Comparison of ENCODE assay signal across 7 cellular contexts in genomic region chr2:238723740-238724320, GRCh38.
A peak's percentile ranks its signal among the peaks of the same experiment; 100 is the strongest.
DNase-seq lines count a peak whose midpoint lies in the region; ATAC-seq and TF ChIP-seq lines count a peak whose summit lies in the region.
"Not testable (repeated sequence)": the region's sequence is repeated elsewhere in the genome, so short reads cannot be mapped to it uniquely, and the experiment has no call there.

No MANE protein-coding gene starts in this region.

- TF ChIP-seq CTCF in esophagus muscularis mucosa (IDR thresholded peaks at IDR 0.05); fibroblast of villous mesenchyme (IDR thresholded peaks at IDR 0.05; ENCODE audit: insufficient read depth, low read depth, low read length): not testable (repeated sequence)

- not testable (repeated sequence) for H3K36me3 Mint-ChIP-seq in activated T-helper 17 cell treated with anti-CD3 and anti-CD28 coated beads, Interleukin-2, amount 50 U/mL, for 72 hours (ENCODE audit: low read depth)

- ATAC-seq in activated T-helper 17 cell treated with anti-CD3 and anti-CD28 coated beads, Interleukin-2, amount 50 U/mL, for 72 hours (replicated peaks) = peak; percentile 65

- H3K27ac Mint-ChIP-seq in activated T-helper 17 cell treated with anti-CD3 and anti-CD28 coated beads, Interleukin-2, amount 50 U/mL, for 72 hours = not testable (repeated sequence)

- not testable (repeated sequence) for H3K4me1 Mint-ChIP-seq in activated T-helper 17 cell treated with anti-CD3 and anti-CD28 coated beads, Interleukin-2, amount 50 U/mL, for 72 hours

- H3K9me3 ChIP-seq in esophagus muscularis mucosa = not testable (repeated sequence)

- WGBS in esophagus muscularis mucosa = 65% methylated on average over 8 of the region's 8 CpGs

- DNase-seq in Daoy (ENCODE audit: low read depth) (peak; percentile 39), HS-5 (ENCODE audit: low read depth) (peak; percentile 40), esophagus muscularis mucosa (ENCODE audit: extremely low spot score) (peak; percentile 57), fibroblast of villous mesenchyme (ENCODE audit: low read depth) (peak; percentile 63), stromal cell of bone marrow (ENCODE audit: low read depth) (peak; percentile 13)

- peaks cover 30% of the 10 kb centered on the region for H3K27me3 Mint-ChIP-seq in activated T-helper 17 cell treated with anti-CD3 and anti-CD28 coated beads, Interleukin-2, amount 50 U/mL, for 72 hours

- H3K4me3 ChIP-seq in esophagus muscularis mucosa; fibroblast of villous mesenchyme (ENCODE audit: low read depth, low read length); rectal smooth muscle tissue (ENCODE audit: low read length): not testable (repeated sequence)

- not testable (repeated sequence) for H3K27me3 ChIP-seq in esophagus muscularis mucosa; rectal smooth muscle tissue (ENCODE audit: control insufficient read depth, insufficient read depth, low read length)

- peaks cover 21 to 55% (median 49%) of the 10 kb centered on the region in 4 donors for H3K4me1 ChIP-seq in esophagus muscularis mucosa
- peaks cover 39% of the 10 kb centered on the region for H3K4me1 ChIP-seq in rectal smooth muscle tissue (ENCODE audit: control insufficient read depth, insufficient read depth, low read length)

- TF ChIP-seq EP300 in esophagus muscularis mucosa (IDR thresholded peaks at IDR 0.05) = not testable (repeated sequence)

- intact Hi-C loops in esophagus muscularis mucosa (cut with DNase I) = loop anchor here (5.0 kb wide), 1 partner anchor 82 kb away; no protein-coding TSS in a partner anchor

- not testable (repeated sequence) for H3K9ac ChIP-seq in rectal smooth muscle tissue (ENCODE audit: low read length)

- TF ChIP-seq POLR2A in esophagus muscularis mucosa (IDR thresholded peaks at IDR 0.05; ENCODE audit: low read depth) = not testable (repeated sequence)

- not testable (repeated sequence) for H3K4me3 Mint-ChIP-seq in activated T-helper 17 cell treated with anti-CD3 and anti-CD28 coated beads, Interleukin-2, amount 50 U/mL, for 72 hours

- not testable (repeated sequence) for H3K36me3 ChIP-seq in esophagus muscularis mucosa; rectal smooth muscle tissue (ENCODE audit: control insufficient read depth, insufficient read depth, low read length)

- H3K9me3 Mint-ChIP-seq in activated T-helper 17 cell treated with anti-CD3 and anti-CD28 coated beads, Interleukin-2, amount 50 U/mL, for 72 hours = not testable (repeated sequence)

- H3K27ac ChIP-seq in esophagus muscularis mucosa (replicated peaks in 1 of 4) = peak overlapping the region; percentile 91 to 96 (median 95)
- H3K27ac ChIP-seq in rectal smooth muscle tissue (ENCODE audit: low read depth, low read length) = peak overlapping the region; percentile 30

Comparison
In these comparisons a context has a peak if more than half of its experiments do, and no peak if none do; other contexts are left out.
1. DNase-seq: peak in every context shown above with its lines; median percentile 63 in fibroblast of villous mesenchyme; 57 in esophagus muscularis mucosa; 40 in HS-5; 39 in Daoy; 13 in stromal cell of bone marrow.